ENCODE assay signal across 1 cellular context in the genomic region with DNA sequence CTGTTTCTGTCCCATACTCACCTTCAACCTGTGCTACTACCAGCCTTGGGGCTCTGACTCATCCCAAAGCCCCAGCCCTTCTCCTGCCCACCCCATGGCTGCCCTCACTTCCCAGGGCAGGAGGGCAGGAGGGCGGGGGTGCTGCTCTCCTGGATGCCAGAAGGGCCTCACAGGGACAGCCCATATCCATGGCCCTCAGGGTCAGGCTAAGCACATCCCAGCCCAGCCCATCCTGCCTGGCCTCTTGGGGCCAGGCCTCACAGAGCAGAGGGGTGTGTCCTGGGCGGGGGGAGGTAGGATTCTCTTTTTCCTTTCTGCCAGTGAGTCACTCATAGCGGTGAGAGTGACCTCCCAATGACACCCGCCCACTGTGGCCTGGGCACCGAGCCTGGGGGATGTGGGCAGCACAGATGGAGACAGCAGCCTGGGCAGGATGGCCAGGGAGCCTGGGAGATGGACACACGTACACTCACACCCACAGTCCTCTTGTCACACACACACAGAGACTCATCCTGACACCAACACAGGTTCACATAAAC.
TF ChIP-seq lines count a peak whose summit lies in the region.

No MANE protein-coding gene starts in this region.

TF ChIP-seq in GM12891, 5 proteins besides CTCF, POLR2A, EP300 and RAD21 (continued from another document):
- no peak for TF ChIP-seq TAF1 (IDR thresholded peaks at IDR 0.05; ENCODE audit: low read depth, low read length)
- TF ChIP-seq SPI1 (IDR thresholded peaks at IDR 0.05; ENCODE audit: low read depth, low read length): no peak
- TF ChIP-seq PAX5 (IDR thresholded peaks at IDR 0.05; ENCODE audit: insufficient read depth, low read length, severe bottlenecking): no peak
- no peak for TF ChIP-seq POU2F2 (IDR thresholded peaks at IDR 0.05; ENCODE audit: low read depth, low read length)
TF ChIP-seq in GM12891: peak in this region for 0.
